Comparison of ENCODE assay signal across 20 cellular contexts in the genomic region with DNA sequence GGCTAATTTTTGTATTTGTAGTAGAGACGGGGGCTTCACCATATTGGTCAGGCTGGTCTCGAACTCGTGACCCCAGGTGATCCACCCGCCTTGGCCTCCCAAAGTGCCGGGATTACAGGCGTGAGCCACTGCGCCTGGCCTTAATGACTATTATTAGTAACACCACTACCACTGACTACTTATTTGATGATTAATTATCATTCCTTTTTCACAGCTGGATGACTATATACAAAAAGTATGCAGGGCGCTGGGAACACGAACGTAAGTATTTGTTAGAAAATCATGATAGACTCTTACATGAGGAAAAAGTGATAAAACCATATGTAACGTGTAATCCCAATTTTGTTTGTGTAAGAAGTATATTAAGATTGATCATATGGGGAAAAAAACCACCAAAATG. TPM values are rescaled to one million over a fixed set of nuclear protein-coding genes. Genes with fewer than 3 reads are reported as not detected.
DNase-seq lines count a peak whose midpoint lies in the region; ATAC-seq and TF ChIP-seq lines count a peak whose summit lies in the region.
"Had no signal": no experiment of that assay in that cellular context is flagged by ENCODE, and none has a peak within 500 bp of the region (broad histone marks: within the 10 kb centered on the region; RNA-seq: fewer than 3 reads in every experiment).

No MANE protein-coding gene starts in this region.

- CTCF ChIA-PET in CD8-positive, alpha-beta T cell (lab: Charles Lee): interaction anchor here (1.5 kb wide), 1 partner anchor 421 kb away, joined by 3 read pairs; no protein-coding TSS in a partner anchor
- CTCF ChIA-PET in IMR-90 (lab: Yijun Ruan, JAX): no interaction called here

- TF ChIP-seq POLR2A in IMR-90 (IDR thresholded peaks at IDR 0.05; ENCODE audit: low read depth, low read length) (no peak), gastroesophageal sphincter (IDR thresholded peaks at IDR 0.05) (no peak)

- in situ Hi-C loops in IMR-90 (cut with MboI; ENCODE audit: low sequenced_read_pairs): no loop called here

- H2BK120ac ChIP-seq in IMR-90 (ENCODE audit: low read depth, low read length): no peak overlapping the region

- H2BK5ac ChIP-seq in IMR-90 (ENCODE audit: low read depth, low read length, poor library complexity, severe bottlenecking): no peak overlapping the region

- H3K27me3 ChIP-seq in CD8-positive, alpha-beta T cell (ENCODE audit: insufficient read depth, low read length): no peaks in the 10 kb centered on the region
- H3K27me3 ChIP-seq in IMR-90 (ENCODE audit: control insufficient read depth, insufficient read depth, low read length) (no peaks in the 10 kb centered on the region), gastroesophageal sphincter (no peaks in the 10 kb centered on the region)
- H3K27me3 ChIP-seq: thyroid gland had no signal

- POLR2A ChIA-PET in CD8-positive, alpha-beta T cell (lab: Charles Lee): no interaction called here
- POLR2A ChIA-PET in IMR-90 (lab: Charles Lee; ENCODE audit: unreplicated experiment): no interaction called here

- peaks cover 4 to 20% of the 10 kb centered on the region in 2 experiments for H3K79me1 ChIP-seq in IMR-90 (ENCODE audit: low read depth in 1 of 2, low read length in 2 of 2)

- H4K8ac ChIP-seq in IMR-90 (ENCODE audit: low read depth in 2 of 2, low read length in 2 of 2): no peak overlapping the region

- no peak for TF ChIP-seq CTCF in CD8-positive, alpha-beta T cell (IDR thresholded peaks at IDR 0.05)
- TF ChIP-seq CTCF in IMR-90 (conservative IDR thresholded peaks at IDR 0.05; ENCODE audit: low read depth, low read length) (no peak), gastroesophageal sphincter (IDR thresholded peaks at IDR 0.05) (no peak)

- H4K91ac ChIP-seq in IMR-90 (ENCODE audit: insufficient read depth, low read depth, low read length): no peak overlapping the region

- no peak overlapping the region for H3K4me3 Mint-ChIP-seq in CD8-positive, alpha-beta T cell

- no peak overlapping the region for H3K14ac ChIP-seq in IMR-90 (replicated peaks; ENCODE audit: low read depth, low read length)

- no peak overlapping the region for H2AK9ac ChIP-seq in IMR-90 (replicated peaks; ENCODE audit: low read depth, low read length, poor library complexity)

- H3K9ac ChIP-seq in IMR-90 (ENCODE audit: low read depth, low read length): no peak overlapping the region

- no peak overlapping the region for H3K56ac ChIP-seq in IMR-90 (ENCODE audit: extremely low read depth, insufficient read depth, low read length)

- no peaks in the 10 kb centered on the region for H3K9me1 ChIP-seq in IMR-90 (ENCODE audit: insufficient read depth, low read length)

- intact Hi-C loops in CD8-positive, alpha-beta T cell (cut with DNase I, micrococcal nuclease): loop anchor here in 1 of 2 experiments (5.0 kb wide), 1 partner anchor 37 kb away; no protein-coding TSS in a partner anchor
- intact Hi-C loops in IMR-90 (cut with micrococcal nuclease): no loop called here

- H3K9me3 ChIP-seq in CD8-positive, alpha-beta T cell (ENCODE audit: low read length): no peaks in the 10 kb centered on the region
- H3K9me3 ChIP-seq in IMR-90 (ENCODE audit: control insufficient read depth, insufficient read depth, low read length) (no peaks in the 10 kb centered on the region), gastroesophageal sphincter (no peaks in the 10 kb centered on the region)
- H3K9me3 ChIP-seq: thyroid gland had no signal

- TF ChIP-seq EP300 in gastroesophageal sphincter (IDR thresholded peaks at IDR 0.05): no peak

- no peak for ATAC-seq in CD8-positive, alpha-beta T cell
- ATAC-seq in IMR-90 (ENCODE audit: low read depth) (no peak), gastroesophageal sphincter (peak; percentile 46), GM18498 (IDR thresholded peaks at IDR 0.05; ENCODE audit: unreplicated experiment) (no peak)
- ATAC-seq: esophagus mucosa; stimulated activated naive CD8-positive, alpha-beta T cell treated with anti-CD3 and anti-CD28 coated beads, Interleukin-15, Interleukin-2, amounts not matched to agents 100 U/mL and 50 U/mL, for 24 hours had no signal

- no TSS peak for BruUV-seq in IMR-90 (replicated peaks; lab: Mats Ljungman, UMichigan)

- H3K4me1 ChIP-seq in CD8-positive, alpha-beta T cell (ENCODE audit: insufficient read depth, low read length): peaks cover 26% of the 10 kb centered on the region
- peaks cover 2% of the 10 kb centered on the region; the same call in 1 of the 2 replicates for H3K4me1 ChIP-seq in IMR-90 (ENCODE audit: control insufficient read depth, insufficient read depth, low read length)
- peaks cover 0 to 78% (median 8%) of the 10 kb centered on the region in 3 donors for H3K4me1 ChIP-seq in gastroesophageal sphincter

- H2BK15ac ChIP-seq in IMR-90 (ENCODE audit: low read depth, low read length): no peak overlapping the region

- no peak for DNase-seq in CD8-positive, alpha-beta T cell
- DNase-seq in IMR-90 (peak; percentile 37), astrocyte of the hippocampus (ENCODE audit: low read depth, low spot score) (peak; percentile 32), NCI-H1417 (lab: John Stamatoyannopoulos, UW) (no peak), DMS 273 treated with DMSO at 0.1 percent for 48 hours (lab: John Stamatoyannopoulos, UW) (no peak), NCI-H446 (lab: John Stamatoyannopoulos, UW) (no peak)
- DNase-seq: activated CD4-positive, alpha-beta T cell treated with anti-CD3 and anti-CD28 coated beads for 48 hours; activated naive CD4-positive, alpha-beta T cell treated with Interleukin-2 at 50 U/mL for 16 hours; amniotic stem cell; CD4-positive, alpha-beta T cell; mammary epithelial cell; NCI-H1436 treated with DMSO at 0.1 percent for 48 hours; NCI-H524 treated with DMSO at 0.1 percent for 48 hours; nucleus accumbens; small intestine; stimulated activated naive CD8-positive, alpha-beta T cell treated with anti-CD3 and anti-CD28 coated beads, Interleukin-15, Interleukin-2, amounts not matched to agents 100 U/mL and 50 U/mL, for 24 hours; thyroid gland had no signal

- H2AK5ac ChIP-seq in IMR-90 (ENCODE audit: low read depth, low read length): no peak overlapping the region

- H3K36me3 ChIP-seq in CD8-positive, alpha-beta T cell (ENCODE audit: insufficient read depth, low read length): no peaks in the 10 kb centered on the region
- H3K36me3 ChIP-seq in IMR-90 (ENCODE audit: control insufficient read depth, insufficient read depth, low read length) (peaks cover 5% of the 10 kb centered on the region), gastroesophageal sphincter (peaks cover 0 to under 1% of the 10 kb centered on the region in 2 donors)
- H3K36me3 ChIP-seq: thyroid gland had no signal

- peaks cover 38% of the 10 kb centered on the region for H3K36me3 Mint-ChIP-seq in CD8-positive, alpha-beta T cell

- H2BK20ac ChIP-seq in IMR-90 (ENCODE audit: low read depth, low read length): no peak overlapping the region

- H3K4me1 Mint-ChIP-seq in CD8-positive, alpha-beta T cell (ENCODE audit: low read depth): peaks cover 56% of the 10 kb centered on the region

- no peak for TF ChIP-seq RAD21 in IMR-90 (IDR thresholded peaks at IDR 0.05; ENCODE audit: low read length)

- no peak overlapping the region for H2AFZ ChIP-seq in IMR-90 (replicated peaks; ENCODE audit: low read length, poor library complexity)

- peaks cover 3% of the 10 kb centered on the region; the same call in 1 of the 2 replicates for H4K20me1 ChIP-seq in IMR-90 (ENCODE audit: insufficient read depth, low read length)

- H3K23ac ChIP-seq in IMR-90 (ENCODE audit: low read depth, low read length): no peak overlapping the region

- no peak overlapping the region for H4K5ac ChIP-seq in IMR-90 (ENCODE audit: low read depth, low read length)

- H3K27ac Mint-ChIP-seq in CD8-positive, alpha-beta T cell: peak overlapping the region; percentile 22

- WGBS in IMR-90 (ENCODE audit: extremely low coverage in 2 of 2, insufficient read length in 1 of 2), 2 experiments: no CpG with 5 or more reads among the region's 11 CpGs
- 60 to 68% methylated on average over 7 to 11 of the region's 11 CpGs for WGBS in gastroesophageal sphincter (ENCODE audit: low coverage in 1 of 2), 2 donors

- H3K27me3 Mint-ChIP-seq in CD8-positive, alpha-beta T cell (ENCODE audit: low read depth): no peaks in the 10 kb centered on the region
- H3K27me3 Mint-ChIP-seq: CD4-positive, alpha-beta T cell had no signal

- no peak overlapping the region for H3K4ac ChIP-seq in IMR-90 (ENCODE audit: low read depth, low read length)

- dilution Hi-C loops in IMR-90 (cut with HindIII; ENCODE audit: low sequenced_read_pairs, unreplicated experiment): no loop called here

- no peak overlapping the region for H3K4me2 ChIP-seq in IMR-90 (ENCODE audit: low read depth, low read length)

- no peaks in the 10 kb centered on the region for H3K9me3 Mint-ChIP-seq in CD8-positive, alpha-beta T cell
- H3K9me3 Mint-ChIP-seq: CD4-positive, alpha-beta T cell had no signal

- no peak overlapping the region for H3K27ac ChIP-seq in CD8-positive, alpha-beta T cell (ENCODE audit: low read depth, low read length)
- H3K27ac ChIP-seq in IMR-90 (ENCODE audit: insufficient read depth, low read length): no peak overlapping the region
- peak overlapping the region; percentile 55 to 78 (median 66) for H3K27ac ChIP-seq in gastroesophageal sphincter
- H3K27ac ChIP-seq: thyroid gland had no signal

- H3K4me3 ChIP-seq in CD8-positive, alpha-beta T cell (ENCODE audit: low read depth, low read length): no peak overlapping the region
- H3K4me3 ChIP-seq in IMR-90 (ENCODE audit: insufficient read depth, low read depth, low read length) (no peak overlapping the region), gastroesophageal sphincter (no peak overlapping the region)
- H3K4me3 ChIP-seq: thyroid gland had no signal

- H3K18ac ChIP-seq in IMR-90 (ENCODE audit: low read depth, low read length): no peak overlapping the region

TF ChIP-seq in IMR-90, 13 proteins besides CTCF, POLR2A, EP300 and RAD21 (continues in another document):
- TF ChIP-seq USF2 (IDR thresholded peaks at IDR 0.05; ENCODE audit: low read depth, low read length) (no peak), SMC3 (IDR thresholded peaks at IDR 0.05; ENCODE audit: low read depth, low read length) (no peak), MAZ (IDR thresholded peaks at IDR 0.05; ENCODE audit: borderline replicate concordance, low read depth, low read length) (no peak), NFE2L2 (IDR thresholded peaks at IDR 0.05; ENCODE audit: low read depth, low read length) (no peak), RCOR1 (IDR thresholded peaks at IDR 0.05; ENCODE audit: insufficient replicate concordance, low read length) (no peak)

RNA-seq across cellular contexts. Expression of gene DARS1, which starts 21.6 kb away (rescaled TPM):
- 10 to 100 TPM; 33.4 to 35.8 TPM for total RNA-seq in CD8-positive, alpha-beta T cell
- total RNA-seq in IMR-90 (2012; rRNA removed): 66.5 and 136 TPM in 2 replicates
- polyA plus RNA-seq in IMR-90 (2012; rRNA removed): 43.5 and 56.5 TPM in 2 replicates
- polyA plus RNA-seq in IMR-90 (2012; cell fraction: cytosol; rRNA removed): 13.2 and 19.3 TPM in 2 replicates
- polyA plus RNA-seq in IMR-90 (2012; cell fraction: nucleus; rRNA removed; ENCODE audit: low replicate concordance): 5.9 and 38.7 TPM in 2 replicates
- total RNA-seq in gastroesophageal sphincter: 100 to 1,000 TPM; 115 to 176 (median 156) TPM

Comparison
In these comparisons a context has a peak if more than half of its experiments do, and no peak if none do; other contexts are left out.
1. DNase-seq: peak in IMR-90 (single experiment) and astrocyte of the hippocampus (single experiment); none in CD8-positive, alpha-beta T cell (0 of 7), NCI-H1417 (0 of 3), DMS 273 treated with DMSO at 0.1 percent for 48 hours (single experiment) and NCI-H446 (0 of 2).
2. H3K27ac ChIP-seq: peak in gastroesophageal sphincter (4 of 4); none in CD8-positive, alpha-beta T cell (single experiment) and IMR-90 (single experiment).